ENCODE assay signal across 5 cellular contexts in the genomic region with DNA sequence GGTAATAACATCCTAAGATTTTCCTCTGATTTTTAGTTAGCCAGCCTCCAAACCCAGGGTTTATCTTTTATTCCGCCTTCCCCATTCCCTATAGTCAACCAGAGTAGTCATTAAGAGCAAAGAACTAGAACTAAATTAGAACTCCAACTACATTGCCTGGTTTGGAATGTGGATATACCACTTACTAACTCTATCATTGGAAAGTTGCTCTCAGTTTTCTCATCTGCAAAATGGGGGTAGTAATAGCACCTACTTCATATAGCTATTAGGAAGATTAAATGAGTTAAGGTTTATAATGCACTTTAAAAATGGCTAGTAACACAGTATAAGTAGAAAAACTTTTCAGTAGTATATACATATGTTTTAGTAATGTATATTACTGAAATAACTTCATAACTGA.
"Had no signal": no experiment of that assay in that cellular context is flagged by ENCODE, and none has a peak within 500 bp of the region (broad histone marks: within the 10 kb centered on the region; RNA-seq: fewer than 3 reads in every experiment).

No MANE protein-coding gene starts in this region.

- DNase-seq: GM23248, H9, HCEC 1CT, IMR-90, KBM-7 had no signal

- H3K4me3 Mint-ChIP-seq: H9 had no signal

- H3K9me3 Mint-ChIP-seq: H9 had no signal

- H3K27ac Mint-ChIP-seq: H9 had no signal

- H3K4me1 Mint-ChIP-seq: H9 had no signal
